ENCODE assay signal across 26 cellular contexts in genomic region chr7:151815419-151815818, GRCh38.
DNase-seq lines count a peak whose midpoint lies in the region; ATAC-seq, FAIRE-seq and TF ChIP-seq lines count a peak whose summit lies in the region.
"Had no signal": no experiment of that assay in that cellular context is flagged by ENCODE, and none has a peak within 500 bp of the region (broad histone marks: within the 10 kb centered on the region; RNA-seq: fewer than 3 reads in every experiment).

No MANE protein-coding gene starts in this region.

- H2BK5ac ChIP-seq in H1 (ENCODE audit: low read depth, low read length) = no peak overlapping the region

- H3K79me2 ChIP-seq in H1 (ENCODE audit: control insufficient read depth in 1 of 2, insufficient read depth in 2 of 2, low read length in 2 of 2) = no peaks in the 10 kb centered on the region

- no peaks in the 10 kb centered on the region for H3K36me3 Mint-ChIP-seq in CD4-positive, alpha-beta memory T cell
- no peaks in the 10 kb centered on the region for H3K36me3 Mint-ChIP-seq in activated T-helper 17 cell treated with anti-CD3 and anti-CD28 coated beads, Interleukin-2, amount 50 U/mL, for 72 hours (ENCODE audit: low read depth)
- H3K36me3 Mint-ChIP-seq in nephron progenitor cell (ENCODE audit: low read depth) (no peaks in the 10 kb centered on the region), immature natural killer cell (no peaks in the 10 kb centered on the region), Caco-2 (ENCODE audit: insufficient read depth, unreplicated experiment) (no peaks in the 10 kb centered on the region)

- no peaks in the 10 kb centered on the region for H3K9me3 ChIP-seq in CD4-positive, alpha-beta memory T cell (ENCODE audit: control insufficient read depth in 1 of 2, low read length in 2 of 2)
- H3K9me3 ChIP-seq in H1 (ENCODE audit: insufficient read depth in 2 of 2, low read depth in 1 of 2, low read length in 1 of 2) = no peaks in the 10 kb centered on the region
- H3K9me3 ChIP-seq in Caco-2 = no peaks in the 10 kb centered on the region
- H3K9me3 ChIP-seq: A549; BLaER1 treated with 17β-estradiol and CSF1 and Interleukin-3, amounts not matched to agents 10 nM and 100 nM; Peyer's patch had no signal

- H3K4me2 ChIP-seq in H1 (ENCODE audit: insufficient read depth in 1 of 2, low read depth in 2 of 2, low read length in 2 of 2) = no peak overlapping the region; a peak in 1 of 4 replicates
- H3K4me2 ChIP-seq: A549 had no signal

- peak overlapping the region; percentile 12 for H3K4ac ChIP-seq in H1 (replicated peaks; ENCODE audit: insufficient read length, low read depth, low read length)

- TF ChIP-seq CTCF in H1 (IDR thresholded peaks at IDR 0.05; ENCODE audit: control extremely low read depth in 1 of 3, insufficient read depth in 1 of 3, low read depth in 1 of 3, low read length in 3 of 3) = no peak
- TF ChIP-seq CTCF in nephron progenitor cell (IDR thresholded peaks at IDR 0.05) = no peak
- TF ChIP-seq CTCF in Caco-2 (IDR thresholded peaks at IDR 0.05; ENCODE audit: insufficient read depth in 1 of 2, low read depth in 1 of 2, low read length in 1 of 2, severe bottlenecking in 1 of 2, unreplicated experiment in 1 of 2) = no peak

- no peak for TF ChIP-seq EP300 in H1 (IDR thresholded peaks at IDR 0.05; ENCODE audit: borderline replicate concordance in 1 of 2, low read depth in 2 of 2, low read length in 2 of 2)

- H3K56ac ChIP-seq in H1 (replicated peaks; ENCODE audit: insufficient read length, low read depth, low read length) = no peak overlapping the region

- POLR2A ChIA-PET in CD4-positive, alpha-beta memory T cell (lab: Charles Lee; ENCODE audit: partially characterized antibody) = no interaction called here
- POLR2A ChIA-PET in H1 (lab: Charles Lee; ENCODE audit: partially characterized antibody) = no interaction called here
- POLR2A ChIA-PET in Caco-2 (lab: Charles Lee) = no interaction called here

- H3K27ac Mint-ChIP-seq in CD4-positive, alpha-beta memory T cell = peak overlapping the region in 4 of 7 donors; percentile 5 to 48 (median 8)
- H3K27ac Mint-ChIP-seq in activated T-helper 17 cell treated with anti-CD3 and anti-CD28 coated beads, Interleukin-2, amount 50 U/mL, for 72 hours = peak overlapping the region; percentile 5
- no peak overlapping the region for H3K27ac Mint-ChIP-seq in nephron progenitor cell
- peak overlapping the region in 3 of 6 donors; percentile 4 to 67 (median 44) for H3K27ac Mint-ChIP-seq in immature natural killer cell
- H3K27ac Mint-ChIP-seq in Caco-2 (ENCODE audit: unreplicated experiment) = no peak overlapping the region
- H3K27ac Mint-ChIP-seq: CD4-positive, alpha-beta T cell; GM23338 had no signal

- H2BK20ac ChIP-seq in H1 (ENCODE audit: low read length) = no peak overlapping the region; the same call in 1 of the 2 replicates

- no peak for ATAC-seq in activated T-helper 17 cell treated with anti-CD3 and anti-CD28 coated beads, Interleukin-2, amount 50 U/mL, for 72 hours (replicated peaks)
- ATAC-seq in HG03097 (IDR thresholded peaks at IDR 0.05; ENCODE audit: low FRiP score, unreplicated experiment) (no peak), GM19351 (IDR thresholded peaks at IDR 0.05; ENCODE audit: unreplicated experiment) (no peak)

- no peak overlapping the region for H3K4me3 Mint-ChIP-seq in CD4-positive, alpha-beta memory T cell
- H3K4me3 Mint-ChIP-seq in activated T-helper 17 cell treated with anti-CD3 and anti-CD28 coated beads, Interleukin-2, amount 50 U/mL, for 72 hours = no peak overlapping the region
- H3K4me3 Mint-ChIP-seq in nephron progenitor cell = peak overlapping the region; percentile 23
- H3K4me3 Mint-ChIP-seq in immature natural killer cell = no peak overlapping the region
- no peak overlapping the region for H3K4me3 Mint-ChIP-seq in Caco-2 (ENCODE audit: unreplicated experiment)
- H3K4me3 Mint-ChIP-seq: CD4-positive, alpha-beta T cell had no signal

- H3K27me3 Mint-ChIP-seq in CD4-positive, alpha-beta memory T cell = no peaks in the 10 kb centered on the region
- no peaks in the 10 kb centered on the region for H3K27me3 Mint-ChIP-seq in activated T-helper 17 cell treated with anti-CD3 and anti-CD28 coated beads, Interleukin-2, amount 50 U/mL, for 72 hours
- H3K27me3 Mint-ChIP-seq in nephron progenitor cell (ENCODE audit: low read depth, poor library complexity) (peaks cover 69% of the 10 kb centered on the region), immature natural killer cell (ENCODE audit: low read depth in 3 of 3) (peaks cover 0 to 3% (median 1%) of the 10 kb centered on the region in 3 donors), Caco-2 (ENCODE audit: insufficient read depth, unreplicated experiment) (no peaks in the 10 kb centered on the region)
- H3K27me3 Mint-ChIP-seq: CD4-positive, alpha-beta T cell had no signal

- no peak for TF ChIP-seq RAD21 in H1 (IDR thresholded peaks at IDR 0.05 in 1 of 2, conservative IDR thresholded peaks at IDR 0.05 in 1 of 2; ENCODE audit: low read depth in 2 of 2, low read length in 2 of 2)

- H3K9me3 Mint-ChIP-seq in CD4-positive, alpha-beta memory T cell = no peaks in the 10 kb centered on the region
- no peaks in the 10 kb centered on the region for H3K9me3 Mint-ChIP-seq in activated T-helper 17 cell treated with anti-CD3 and anti-CD28 coated beads, Interleukin-2, amount 50 U/mL, for 72 hours
- no peaks in the 10 kb centered on the region for H3K9me3 Mint-ChIP-seq in nephron progenitor cell
- H3K9me3 Mint-ChIP-seq in immature natural killer cell = no peaks in the 10 kb centered on the region
- H3K9me3 Mint-ChIP-seq in Caco-2 (ENCODE audit: unreplicated experiment) = no peaks in the 10 kb centered on the region
- H3K9me3 Mint-ChIP-seq: CD4-positive, alpha-beta T cell; GM23338 had no signal

- H3K4me1 Mint-ChIP-seq in CD4-positive, alpha-beta memory T cell = peaks cover 5 to 46% (median 22%) of the 10 kb centered on the region in 4 donors
- H3K4me1 Mint-ChIP-seq in activated T-helper 17 cell treated with anti-CD3 and anti-CD28 coated beads, Interleukin-2, amount 50 U/mL, for 72 hours = peaks cover 13% of the 10 kb centered on the region
- H3K4me1 Mint-ChIP-seq in nephron progenitor cell (peaks cover 48% of the 10 kb centered on the region), immature natural killer cell (peaks cover 6 to 9% of the 10 kb centered on the region in 2 donors), Caco-2 (ENCODE audit: low read depth, unreplicated experiment) (peaks cover 12% of the 10 kb centered on the region)

- WGBS in H1 (ENCODE audit: extremely low coverage in 1 of 2, insufficient coverage in 1 of 2, insufficient read length in 1 of 2, insufficient replicate concordance in 2 of 2, low coverage in 1 of 2, low lambda C conversion rate in 2 of 2, missing lambda C conversion rate in 1 of 2), 2 experiments = 69% methylated on average over 5 of the region's 5 CpGs; no CpG with 5 or more reads in 1 of the 2 experiments

- no peak overlapping the region for H3K9ac ChIP-seq in H1 (replicated peaks in 1 of 4; ENCODE audit: extremely low read depth in 1 of 4, low read depth in 3 of 4, low read length in 3 of 4)
- H3K9ac ChIP-seq: BLaER1 treated with 17β-estradiol and CSF1 and Interleukin-3, amounts not matched to agents 10 nM and 100 nM had no signal

- no peak for DNase-seq in CD4-positive, alpha-beta memory T cell
- DNase-seq in H1 (ENCODE audit: low read depth in 1 of 2, low spot score in 2 of 2) (no peak), nephron progenitor cell (no peak), immature natural killer cell (no peak), Caco-2 (no peak)
- DNase-seq: AML-193; CD4-positive, alpha-beta T cell; COR-L47; HCEC 1CT; NCI-H1048; NCI-H1417 treated with DMSO at 0.1 percent for 48 hours; NCI-H1694 treated with DMSO at 0.1 percent for 48 hours; NCI-H2081; NCI-H2227 treated with DMSO at 0.1 percent for 48 hours; NCI-H526 treated with DMSO at 0.1 percent for 48 hours; OCI-M1; SIG-M5 had no signal

- no peak overlapping the region for H2BK12ac ChIP-seq in H1 (ENCODE audit: low read depth, low read length)

- no peaks in the 10 kb centered on the region for H3K36me3 ChIP-seq in CD4-positive, alpha-beta memory T cell (ENCODE audit: insufficient read depth, low read length)
- H3K36me3 ChIP-seq in H1 (ENCODE audit: control insufficient read depth in 2 of 4, insufficient read depth in 4 of 4, low read length in 3 of 4) (no peaks in the 10 kb centered on the region), Caco-2 (ENCODE audit: control insufficient read depth, insufficient read depth, low read length) (no peaks in the 10 kb centered on the region)
- H3K36me3 ChIP-seq: BLaER1 treated with 17β-estradiol and CSF1 and Interleukin-3, amounts not matched to agents 10 nM and 100 nM; Peyer's patch had no signal

- H3K4me1 ChIP-seq in CD4-positive, alpha-beta memory T cell (ENCODE audit: insufficient read depth, low read length) = no peaks in the 10 kb centered on the region
- H3K4me1 ChIP-seq in H1 (replicated peaks in 1 of 4; ENCODE audit: control insufficient read depth in 3 of 4, insufficient read depth in 4 of 4, low read length in 3 of 4) (peaks cover 17 to 30% (median 19%) of the 10 kb centered on the region in 4 experiments), Caco-2 (peaks cover 24% of the 10 kb centered on the region)

- H3K23ac ChIP-seq in H1 (ENCODE audit: insufficient read length) = no peak overlapping the region

- peak overlapping the region; percentile 5 for H4K91ac ChIP-seq in H1 (replicated peaks; ENCODE audit: insufficient read length, low read length)

- FAIRE-seq in H1 (lab: Jason Lieb, UNC) = no peak
- FAIRE-seq: A549, G401.6 had no signal

- no peaks in the 10 kb centered on the region for H3K27me3 ChIP-seq in CD4-positive, alpha-beta memory T cell (ENCODE audit: insufficient read depth, low read length)
- H3K27me3 ChIP-seq in H1 (replicated peaks in 1 of 4; ENCODE audit: control insufficient read depth in 3 of 4, extremely low read depth in 1 of 4, insufficient read depth in 3 of 4, low read length in 3 of 4) (peaks cover 0 to 23% (median 0%) of the 10 kb centered on the region in 4 experiments; a peak in 3 of 7 replicates), Caco-2 (replicated peaks; ENCODE audit: control insufficient read depth, insufficient read depth, low read length) (no peaks in the 10 kb centered on the region)
- H3K27me3 ChIP-seq: BLaER1 treated with 17β-estradiol and CSF1 and Interleukin-3, amounts not matched to agents 10 nM and 100 nM; Peyer's patch had no signal

- no peak overlapping the region for H2AK5ac ChIP-seq in H1 (ENCODE audit: low read depth, low read length)

- H3K14ac ChIP-seq in H1 (ENCODE audit: insufficient read length) = no peak overlapping the region

- no peaks in the 10 kb centered on the region for H3K79me1 ChIP-seq in H1 (ENCODE audit: low read depth, low read length)

- H4K5ac ChIP-seq in H1 (ENCODE audit: insufficient read length, low read depth, low read length) = no peak overlapping the region

- intact Hi-C loops in CD4-positive, alpha-beta memory T cell (cut with micrococcal nuclease) = no loop called here
- intact Hi-C loops in Caco-2 (cut with micrococcal nuclease; ENCODE audit: unreplicated experiment) = no loop called here

- no peak overlapping the region for H3K18ac ChIP-seq in H1 (ENCODE audit: extremely low read depth, low read length)

- TF ChIP-seq POLR2A in H1 (IDR thresholded peaks at IDR 0.05; ENCODE audit: control extremely low read depth in 1 of 2, low read depth in 2 of 2, low read length in 2 of 2) = no peak

- no peaks in the 10 kb centered on the region for H4K20me1 ChIP-seq in H1 (replicated peaks in 1 of 2; ENCODE audit: control insufficient read depth in 1 of 2, insufficient read depth in 2 of 2, low read length in 2 of 2)

- H3K4me3 ChIP-seq in CD4-positive, alpha-beta memory T cell (ENCODE audit: low read length in 2 of 2) = no peak overlapping the region
- H3K4me3 ChIP-seq in H1 (ENCODE audit: extremely low read depth in 1 of 4, insufficient read depth in 2 of 4, low read depth in 3 of 4, low read length in 4 of 4) (no peak overlapping the region), Caco-2 (ENCODE audit: low read depth, low read length) (no peak overlapping the region)
- H3K4me3 ChIP-seq: A549; BLaER1 treated with 17β-estradiol and CSF1 and Interleukin-3, amounts not matched to agents 10 nM and 100 nM; GM23338; Peyer's patch; SK-N-MC had no signal

- H2BK120ac ChIP-seq in H1 (replicated peaks; ENCODE audit: low read depth, low read length) = no peak overlapping the region

- CTCF ChIA-PET in CD4-positive, alpha-beta memory T cell (lab: Charles Lee; ENCODE audit: partially characterized antibody) = interaction anchor here (0.6 to 1.8 kb wide), 2 partner anchors 33 to 917 kb away, joined by 3 to 8 read pairs; no protein-coding TSS in a partner anchor
- CTCF ChIA-PET in H1 (lab: Charles Lee; ENCODE audit: partially characterized antibody) = interaction anchor here (0.7 to 2.9 kb wide), 3 partner anchors 10 to 112 kb away, joined by 3 to 16 read pairs (median 5); no protein-coding TSS in a partner anchor
- CTCF ChIA-PET in Caco-2 (lab: Charles Lee) = no interaction called here

- peaks cover 2% of the 10 kb centered on the region; the same call in 1 of the 2 replicates for H3K23me2 ChIP-seq in H1 (ENCODE audit: low read depth, low read length)

- BruUV-seq in Caco-2 (replicated peaks; lab: Mats Ljungman, UMichigan) = no TSS peak

- no peak overlapping the region for H2BK15ac ChIP-seq in H1 (ENCODE audit: low read length)

- H3K27ac ChIP-seq in CD4-positive, alpha-beta memory T cell (ENCODE audit: low read depth, low read length) = no peak overlapping the region
- H3K27ac ChIP-seq in H1 (ENCODE audit: low read depth, low read length) = no peak overlapping the region
- H3K27ac ChIP-seq: A549; BLaER1 treated with 17β-estradiol and CSF1 and Interleukin-3, amounts not matched to agents 10 nM and 100 nM; Peyer's patch; SK-N-MC had no signal

- H4K8ac ChIP-seq in H1 (ENCODE audit: extremely low read depth, insufficient read depth, low read length) = no peak overlapping the region

- no peak overlapping the region for H2AFZ ChIP-seq in H1 (ENCODE audit: low read length)
- H2AFZ ChIP-seq: GM23338 had no signal

Comparison
In these comparisons a context has a peak if more than half of its experiments do, and no peak if none do; other contexts are left out.
1. H3K27ac Mint-ChIP-seq: peak in CD4-positive, alpha-beta memory T cell (4 of 7) and activated T-helper 17 cell treated with anti-CD3 and anti-CD28 coated beads, Interleukin-2, amount 50 U/mL, for 72 hours (single experiment); none in nephron progenitor cell (single experiment) and Caco-2 (single experiment).